Comparison of ENCODE assay signal across 24 cellular contexts in the genomic region with DNA sequence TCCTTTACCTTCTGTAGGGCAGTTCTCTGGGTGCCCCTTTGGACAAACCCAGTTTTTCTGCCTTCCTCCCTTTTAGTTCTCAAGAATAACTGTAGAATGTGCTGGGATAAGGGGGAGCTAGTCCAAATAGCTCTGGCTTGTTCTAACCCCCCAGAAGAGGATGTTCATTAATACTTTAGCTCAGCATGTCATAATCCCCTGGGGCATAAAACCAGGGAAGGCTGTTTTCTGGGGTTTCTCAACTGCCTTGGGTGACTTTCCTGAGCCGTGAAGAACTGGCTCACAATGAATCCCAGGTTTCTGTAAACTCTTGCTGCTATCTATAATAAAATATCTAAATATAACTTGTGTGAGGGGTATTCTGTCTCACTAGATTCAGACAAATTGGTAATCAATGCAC.
"Had no signal": no experiment of that assay in that cellular context is flagged by ENCODE, and none has a peak within 500 bp of the region (broad histone marks: within the 10 kb centered on the region; RNA-seq: fewer than 3 reads in every experiment).

No MANE protein-coding gene starts in this region.

- H3K27me3 Mint-ChIP-seq: dendritic cell treated with granulocyte-macrophage colony-stimulating factor and Interleukin-4, amounts not matched to agents 40 ng/mL and 50 ng/mL, for 4 days; stimulated activated naive B cell treated with anti-CD40 and anti-IgM and Interleukin-4, amounts not matched to agents 10 μg/mL and 1 μg/mL and 100 μg/mL, for 72 hours had no signal

- H3K36me3 Mint-ChIP-seq: naive thymus-derived CD4-positive, alpha-beta T cell; neural progenitor cell; stimulated activated naive B cell treated with anti-CD40 and anti-IgM and Interleukin-4, amounts not matched to agents 10 μg/mL and 1 μg/mL and 100 μg/mL, for 72 hours had no signal

- DNase-seq: colonic mucosa; effector CD8-positive, alpha-beta T cell; endodermal cell; heart left ventricle; left cardiac atrium; left lung; mesendoderm; midbrain; naive thymus-derived CD4-positive, alpha-beta T cell; stimulated activated naive B cell treated with anti-CD40 and anti-IgM and Interleukin-4, amounts not matched to agents 10 μg/mL and 1 μg/mL and 100 μg/mL, for 72 hours; transverse colon; upper lobe of right lung; uterus had no signal

- H3K27ac Mint-ChIP-seq: dendritic cell treated with granulocyte-macrophage colony-stimulating factor and Interleukin-4, amounts not matched to agents 40 ng/mL and 50 ng/mL, for 4 days; endodermal cell; naive thymus-derived CD4-positive, alpha-beta T cell; nephron; neural progenitor cell; stimulated activated naive B cell treated with anti-CD40 and anti-IgM and Interleukin-4, amounts not matched to agents 10 μg/mL and 1 μg/mL and 100 μg/mL, for 72 hours; stimulated activated naive CD8-positive, alpha-beta T cell treated with anti-CD3 and anti-CD28 coated beads, Interleukin-15, Interleukin-2, amounts not matched to agents 100 ng/mL and 50 ng/mL, for 24 hours had no signal

- H3K27ac ChIP-seq: colonic mucosa, esophagus muscularis mucosa, gastroesophageal sphincter, heart left ventricle, hepatocyte, left lung, neural progenitor cell, prostate gland, right atrium auricular region, suprapubic skin, transverse colon, upper lobe of right lung, uterus had no signal

- H3K4me3 Mint-ChIP-seq: dendritic cell treated with granulocyte-macrophage colony-stimulating factor and Interleukin-4, amounts not matched to agents 40 ng/mL and 50 ng/mL, for 4 days; endodermal cell; naive thymus-derived CD4-positive, alpha-beta T cell; nephron; neural progenitor cell; stimulated activated naive B cell treated with anti-CD40 and anti-IgM and Interleukin-4, amounts not matched to agents 10 μg/mL and 1 μg/mL and 100 μg/mL, for 72 hours; stimulated activated naive CD8-positive, alpha-beta T cell treated with anti-CD3 and anti-CD28 coated beads, Interleukin-15, Interleukin-2, amounts not matched to agents 100 ng/mL and 50 ng/mL, for 24 hours had no signal

- H3K4me1 ChIP-seq: colonic mucosa, esophagus muscularis mucosa, gastroesophageal sphincter, heart left ventricle, left lung, neural progenitor cell, prostate gland, right atrium auricular region, suprapubic skin, transverse colon, upper lobe of right lung, uterus had no signal

- H3K27me3 ChIP-seq: colonic mucosa, esophagus muscularis mucosa, gastroesophageal sphincter, heart left ventricle, hepatocyte, left lung, neural progenitor cell, right atrium auricular region, suprapubic skin, transverse colon, upper lobe of right lung, uterus had no signal

- H3K36me3 ChIP-seq: colonic mucosa, esophagus muscularis mucosa, gastroesophageal sphincter, heart left ventricle, left lung, neural progenitor cell, prostate gland, right atrium auricular region, suprapubic skin, transverse colon, upper lobe of right lung, uterus had no signal

- ATAC-seq: gastroesophageal sphincter; heart left ventricle; left cardiac atrium; left lung; naive thymus-derived CD4-positive, alpha-beta T cell; sciatic nerve; stimulated activated naive B cell treated with anti-CD40 and anti-IgM and Interleukin-4, amounts not matched to agents 10 μg/mL and 1 μg/mL and 100 μg/mL, for 72 hours; upper lobe of right lung had no signal

- H3K4me1 Mint-ChIP-seq: endodermal cell; nephron; neural progenitor cell; stimulated activated naive B cell treated with anti-CD40 and anti-IgM and Interleukin-4, amounts not matched to agents 10 μg/mL and 1 μg/mL and 100 μg/mL, for 72 hours had no signal

- H3K4me3 ChIP-seq: colonic mucosa, esophagus muscularis mucosa, gastroesophageal sphincter, heart left ventricle, hepatocyte, left lung, neural progenitor cell, prostate gland, right atrium auricular region, suprapubic skin, transverse colon, upper lobe of right lung, uterus had no signal

- H3K9me3 ChIP-seq: colonic mucosa, gastroesophageal sphincter, prostate gland, right atrium auricular region, suprapubic skin, transverse colon, upper lobe of right lung, uterus had no signal
